In genomic region chr16:65280988-65281530, GRCh38 we compare ENCODE assay signal across 1 cellular context.
TF ChIP-seq lines count a peak whose summit lies in the region.

No MANE protein-coding gene starts in this region.

TF ChIP-seq in GM23338, 12 proteins besides CTCF, POLR2A, EP300 and RAD21 (continued from another document):
- TF ChIP-seq ZNF114 (CRISPR knock-in tag; IDR thresholded peaks at IDR 0.05) (no peak), JUNB (IDR thresholded peaks at IDR 0.05; ENCODE audit: unreplicated experiment) (no peak), ETS1 (IDR thresholded peaks at IDR 0.05) (no peak), POLR2AphosphoS5 (IDR thresholded peaks at IDR 0.05; ENCODE audit: low read depth) (no peak), CREB1 (CRISPR knock-in tag; IDR thresholded peaks at IDR 0.05; ENCODE audit: low read depth) (no peak), NANOG (IDR thresholded peaks at IDR 0.05; ENCODE audit: borderline replicate concordance) (no peak), REST (IDR thresholded peaks at IDR 0.05; ENCODE audit: unreplicated experiment) (no peak), ZNF462 (CRISPR knock-in tag; IDR thresholded peaks at IDR 0.05) (no peak), EZH2phosphoT487 (IDR thresholded peaks at IDR 0.05; ENCODE audit: unreplicated experiment) (no peak)
